Comparison of ENCODE assay signal across 8 cellular contexts in genomic region chr9:86947146-86948081, GRCh38. TPM values are rescaled to one million over a fixed set of nuclear protein-coding genes. Genes with fewer than 3 reads are reported as not detected.
A peak's percentile ranks its signal among the peaks of the same experiment; 100 is the strongest.
DNase-seq lines count a peak whose midpoint lies in the region; ATAC-seq and TF ChIP-seq lines count a peak whose summit lies in the region.

Gene GAS1 (minus strand): TSS chr9:86947506. CDS start chr9:86946779, 727 bp downstream.

- H3K27ac ChIP-seq in Karpas-422 (ENCODE audit: low read length) (no peak within 1 kb of the TSS), angular gyrus (ENCODE audit: low read depth, low read length) (peak within 1 kb of the TSS; percentile 95)

- no peaks in the 10 kb centered on the region for H4K20me1 ChIP-seq in Karpas-422 (ENCODE audit: insufficient read depth, low read depth, low read length)

- no peaks in the 10 kb centered on the region for H3K79me2 ChIP-seq in Karpas-422 (ENCODE audit: low read length)

- intact Hi-C loops in left ventricle myocardium superior (cut with micrococcal nuclease) (no loop called here), posterior vena cava (cut with DNase I) (loop anchor here (5.0 to 10.0 kb wide), 6 partner anchors 170 to 533 kb away; no protein-coding TSS in a partner anchor)

- no peaks in the 10 kb centered on the region for H3K36me3 ChIP-seq in Karpas-422 (ENCODE audit: insufficient read depth, low read length)

- TF ChIP-seq CTCF in type B pancreatic cell (conservative IDR thresholded peaks at IDR 0.05) = no peak

- H3K9me3 Mint-ChIP-seq in type B pancreatic cell = peaks cover 2% of the 10 kb centered on the region

- peaks cover 14% of the 10 kb centered on the region for H3K36me3 Mint-ChIP-seq in type B pancreatic cell

- H3K27ac Mint-ChIP-seq in type B pancreatic cell = peak within 1 kb of the TSS; percentile 85

- peaks cover 30% of the 10 kb centered on the region for H3K27me3 Mint-ChIP-seq in type B pancreatic cell

- H3K4me1 Mint-ChIP-seq in type B pancreatic cell (ENCODE audit: unreplicated experiment) = peaks cover 23% of the 10 kb centered on the region

- H3K9me3 ChIP-seq in Karpas-422 (ENCODE audit: low read length) = no peaks in the 10 kb centered on the region

- peaks cover 14% of the 10 kb centered on the region for H3K4me1 ChIP-seq in Karpas-422 (ENCODE audit: low read length)

- peak within 1 kb of the TSS; percentile 95 for H2AFZ ChIP-seq in Karpas-422 (ENCODE audit: low read length)

- peak within 1 kb of the TSS; percentile 70 for H3K9ac ChIP-seq in Karpas-422 (ENCODE audit: low read length)

- H3K4me3 ChIP-seq in Karpas-422 (ENCODE audit: low read length) = peak within 1 kb of the TSS; percentile 81

- H3K9me2 ChIP-seq in Karpas-422 (replicated peaks; ENCODE audit: insufficient read depth, low read length) = no peaks in the 10 kb centered on the region

- H3K27me3 ChIP-seq in Karpas-422 (ENCODE audit: low read length) = no peaks in the 10 kb centered on the region

- H3K4me2 ChIP-seq in Karpas-422 (ENCODE audit: low read depth, low read length, poor library complexity, severe bottlenecking) = peak within 1 kb of the TSS; percentile 97

- DNase-seq in D341Med (ENCODE audit: low spot score) (peak; percentile 80), Karpas-422 (peak; percentile 89), T-helper 1 cell (peak; percentile 42 to 78 (median 51)), left ventricle myocardium superior (peak; percentile 91), posterior vena cava (ENCODE audit: low spot score) (peak; percentile 96), type B pancreatic cell (ENCODE audit: extremely low spot score, unreplicated experiment) (peak; percentile 93)

- ATAC-seq in GM21576 (IDR thresholded peaks at IDR 0.05; ENCODE audit: unreplicated experiment) (peak; percentile 46), left ventricle myocardium superior (peak; percentile 91)

- H3K4me3 Mint-ChIP-seq in type B pancreatic cell = peak within 1 kb of the TSS; percentile 90

RNA-seq across cellular contexts. Expression of gene GAS1, which starts in this region (rescaled TPM):
- 0.15 and 1.2 TPM in 2 replicates for total RNA-seq in Karpas-422 (2014; rRNA removed; shearing (Covaris generic); ENCODE audit: low replicate concordance)
- 19.7 TPM for total RNA-seq in left ventricle myocardium superior
- total RNA-seq in posterior vena cava = 100 to 1,000 TPM; 160 to 204 TPM
- 16.0 and 120 TPM in 2 replicates for total RNA-seq in type B pancreatic cell (ENCODE audit: low replicate concordance)
